6 cellular contexts compared by ENCODE assay signal in the genomic region with DNA sequence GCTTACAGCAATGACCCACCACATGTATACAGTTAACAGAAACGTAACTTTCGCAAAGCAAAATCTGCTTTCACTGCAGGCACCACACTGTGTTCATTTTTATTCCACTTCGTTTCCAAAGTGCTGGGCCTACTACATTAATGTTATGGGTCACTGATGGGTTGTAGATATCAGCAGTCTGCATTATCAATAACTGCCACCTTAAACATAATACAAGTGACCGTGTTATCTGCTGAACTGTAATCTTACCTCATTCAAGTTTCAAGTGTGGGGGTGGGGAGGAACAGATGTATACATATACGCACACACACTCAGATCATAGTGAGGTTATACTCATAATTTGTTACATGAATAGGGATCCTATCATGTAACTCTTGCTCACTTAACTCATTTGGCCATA. TPM values are rescaled to one million over a fixed set of nuclear protein-coding genes. Genes with fewer than 3 reads are reported as not detected.
"Had no signal": no experiment of that assay in that cellular context is flagged by ENCODE, and none has a peak within 500 bp of the region (broad histone marks: within the 10 kb centered on the region; RNA-seq: fewer than 3 reads in every experiment).

No MANE protein-coding gene starts in this region.

- H3K4me3 ChIP-seq: GM23338 had no signal

- H3K9me3 Mint-ChIP-seq: GM23338, H9, IgD-negative memory B cell had no signal

- ATAC-seq: GM23338, HepG2 had no signal

- DNase-seq: H9, HCEC 1CT had no signal

- H3K27ac ChIP-seq: HL-60 had no signal

- H3K36me3 Mint-ChIP-seq: IgD-negative memory B cell had no signal

- H3K4me3 Mint-ChIP-seq: GM23338, H9, IgD-negative memory B cell had no signal

- H3K27ac Mint-ChIP-seq: GM23338, H9, IgD-negative memory B cell had no signal

- H3K4me1 Mint-ChIP-seq: IgD-negative memory B cell had no signal

RNA-seq across cellular contexts. Expression of a gene that starts 21.1 kb away (rescaled TPM):
- total RNA-seq: HepG2 had no signal
